Comparison of ENCODE assay signal across 8 cellular contexts in the genomic region with DNA sequence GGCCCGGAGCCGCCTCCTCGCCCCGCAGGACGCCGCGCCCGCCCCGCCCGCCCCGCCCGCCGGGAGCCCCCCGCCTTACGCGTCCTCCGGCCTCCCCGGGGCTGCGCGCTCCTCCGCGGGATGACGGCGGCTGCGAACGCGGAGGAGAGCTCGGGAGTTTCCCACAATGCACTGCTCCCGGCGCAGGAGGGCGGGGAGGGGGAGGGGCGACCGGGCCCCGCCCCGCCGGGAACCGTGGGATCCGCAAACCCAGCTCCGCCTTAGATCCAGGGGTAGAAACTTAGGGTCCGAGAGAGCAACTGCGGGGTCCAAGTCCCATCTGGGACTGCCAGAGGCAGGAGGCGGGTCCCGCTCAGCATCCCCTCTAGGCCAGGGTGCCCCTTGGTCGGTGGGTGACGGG.
DNase-seq lines count a peak whose midpoint lies in the region; TF ChIP-seq lines count a peak whose summit lies in the region.
"Had no signal": no experiment of that assay in that cellular context is flagged by ENCODE, and none has a peak within 500 bp of the region (broad histone marks: within the 10 kb centered on the region; RNA-seq: fewer than 3 reads in every experiment).

A gene (minus strand): TSS at position 140 of the 400 bp plus-strand sequence. CDS start 1,514 bp downstream, outside the sequence.

- no peak for TF ChIP-seq CTCF in GM12875 (IDR thresholded peaks at IDR 0.05; ENCODE audit: borderline replicate concordance, insufficient read depth, low read depth, low read length)
- no peak for TF ChIP-seq CTCF in OCI-LY3 (IDR thresholded peaks at IDR 0.05; ENCODE audit: low read depth, low read length)
- no peak for TF ChIP-seq CTCF in choroid plexus epithelial cell (conservative IDR thresholded peaks at IDR 0.05; ENCODE audit: low read depth, low read length)

- peak within 1 kb of the TSS; percentile 23; the same call in 1 of the 2 replicates for H3K4me2 ChIP-seq in OCI-LY3 (ENCODE audit: low read length)

- no peaks in the 10 kb centered on the region for H3K9me3 ChIP-seq in OCI-LY3 (ENCODE audit: insufficient read depth, low read length)
- H3K9me3 ChIP-seq: left lung had no signal

- no peak within 1 kb of the TSS for H3K27ac ChIP-seq in OCI-LY3 (ENCODE audit: low read length)
- H3K27ac ChIP-seq: left lung had no signal

- no peaks in the 10 kb centered on the region for H3K27me3 ChIP-seq in OCI-LY3 (ENCODE audit: low read depth, low read length)

- H3K4me3 ChIP-seq in GM12875 (ENCODE audit: low read depth, low read length) (peak within 1 kb of the TSS; percentile 49), OCI-LY3 (ENCODE audit: low read length) (no peak within 1 kb of the TSS), choroid plexus epithelial cell (ENCODE audit: low read depth, low read length) (no peak within 1 kb of the TSS)
- H3K4me3 ChIP-seq: left lung had no signal

- H2AFZ ChIP-seq in OCI-LY3 (ENCODE audit: low read depth, low read length), result no peak within 1 kb of the TSS

- peaks cover 7% of the 10 kb centered on the region; the same call in 1 of the 2 replicates for H4K20me1 ChIP-seq in OCI-LY3 (ENCODE audit: insufficient read depth, low read length)

- peaks cover 8% of the 10 kb centered on the region for H3K4me1 ChIP-seq in OCI-LY3 (ENCODE audit: low read length)

- no peak within 1 kb of the TSS for H3K9ac ChIP-seq in OCI-LY3 (ENCODE audit: low read length)

- in situ Hi-C loops in KBM-7 (cut with MboI; ENCODE audit: low pct_unique_long_range_greater_than_20kb, low sequenced_read_pairs), result no loop called here

- DNase-seq in choroid plexus epithelial cell (ENCODE audit: low read depth) (peak; percentile 48), nucleus accumbens (lab: John Stamatoyannopoulos, UW) (peak in 50 of 56 donors; percentile 26 to 86 (median 65)), KBM-7 (no peak), SKM-1 treated with dmso at 0.1 percent for 144 hours (lab: John Stamatoyannopoulos, UW; ENCODE audit: unreplicated experiment) (no peak), HUDEP-2 (lab: John Stamatoyannopoulos, UW; ENCODE audit: unreplicated experiment in 76 of 76) (no peak)

- 0 out of 2 replicates have a peak, but pooled peaks cover 7% of the 10 kb centered on the region for H3K79me2 ChIP-seq in OCI-LY3 (ENCODE audit: low read length)

- H3K36me3 ChIP-seq in OCI-LY3 (replicated peaks; ENCODE audit: low read depth, low read length), result peaks cover 3% of the 10 kb centered on the region

Comparison
In these comparisons a context has a peak if more than half of its experiments do, and no peak if none do; other contexts are left out.
1. DNase-seq: peak in choroid plexus epithelial cell (single experiment) and nucleus accumbens (50 of 56); none in KBM-7 (single experiment), SKM-1 treated with dmso at 0.1 percent for 144 hours (single experiment) and HUDEP-2 (0 of 76).